ENCODE assay signal across 8 cellular contexts in the genomic region with DNA sequence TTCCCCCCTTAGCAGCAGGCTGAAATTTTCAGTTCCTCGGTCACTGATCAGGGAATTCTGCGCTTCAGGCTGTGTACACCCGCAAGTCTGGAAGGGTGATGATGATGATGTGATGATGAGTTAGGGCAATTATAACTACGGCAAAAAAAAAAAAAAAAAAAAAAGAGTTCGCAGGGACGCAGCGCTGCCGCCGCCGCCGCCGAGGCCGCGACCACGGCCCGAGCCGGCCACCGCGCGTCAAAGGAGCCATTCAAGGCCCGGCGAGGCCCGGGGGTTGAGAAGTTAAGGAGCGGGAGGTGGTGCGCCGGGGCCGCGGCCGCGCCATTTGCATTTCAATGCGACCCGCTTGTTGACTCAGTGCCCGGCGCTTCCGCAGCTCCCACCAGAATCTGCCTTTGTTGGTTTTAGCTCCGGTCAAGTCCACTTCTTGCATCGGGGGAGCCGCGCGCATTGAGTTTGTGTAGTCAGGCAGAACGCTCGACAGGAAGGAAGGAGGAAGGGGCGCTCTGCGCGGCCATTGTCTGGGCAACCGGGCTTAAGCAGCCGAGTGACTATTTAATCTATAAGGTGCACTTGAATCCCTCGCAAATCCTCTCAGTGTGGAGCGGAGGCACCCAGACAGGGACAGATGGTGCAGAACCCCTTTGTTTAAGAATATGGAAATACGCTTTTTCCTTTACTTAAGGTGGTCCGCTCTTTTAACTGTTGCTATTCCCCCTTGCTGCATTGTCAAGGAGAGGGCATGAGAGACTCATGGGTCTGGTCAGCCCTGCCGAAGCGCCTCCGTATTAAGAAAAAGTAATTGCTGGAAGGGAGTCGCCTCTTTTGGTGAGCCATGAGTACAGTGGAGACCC.
A peak's percentile ranks its signal among the peaks of the same experiment; 100 is the strongest.
DNase-seq lines count a peak whose midpoint lies in the region; ATAC-seq and TF ChIP-seq lines count a peak whose summit lies in the region.

No MANE protein-coding gene starts in this region.

- peaks cover 3% of the 10 kb centered on the region for H3K4me1 ChIP-seq in testis

- no peaks in the 10 kb centered on the region for H3K27me3 ChIP-seq in testis

- peak; percentile 69 for ATAC-seq in GM21381 (IDR thresholded peaks at IDR 0.05; ENCODE audit: unreplicated experiment)
- ATAC-seq in esophagus mucosa, result peak; percentile 18

- no peaks in the 10 kb centered on the region for H3K9me3 Mint-ChIP-seq in Calu3 (ENCODE audit: low read depth, unreplicated experiment)
- peaks cover 4% of the 10 kb centered on the region for H3K9me3 Mint-ChIP-seq in mesothelial cell of epicardium

- peak overlapping the region; percentile 68 to 69 for H3K27ac ChIP-seq in testis

- TF ChIP-seq CTCF in Calu3 (IDR thresholded peaks at IDR 0.05; ENCODE audit: unreplicated experiment) (no peak), mesothelial cell of epicardium (IDR thresholded peaks at IDR 0.05; ENCODE audit: unreplicated experiment) (no peak), testis (IDR thresholded peaks at IDR 0.05) (no peak)

- WGBS in testis, 2 donors, result 2 to 3% methylated on average over 35 to 55 of the region's 55 CpGs

- no peak for TF ChIP-seq POLR2A in testis (IDR thresholded peaks at IDR 0.05)

- H3K4me1 Mint-ChIP-seq in Calu3 (ENCODE audit: low read depth, unreplicated experiment), result peaks cover 12% of the 10 kb centered on the region
- peaks cover 26% of the 10 kb centered on the region for H3K4me1 Mint-ChIP-seq in mesothelial cell of epicardium

- no TSS peak for BruUV-seq in Calu3 (replicated peaks; lab: Mats Ljungman, UMichigan)

- CTCF ChIA-PET in Calu3 (lab: Charles Lee), result no interaction called here

- DNase-seq in Calu3 (peak; percentile 39), NCI-H128 (lab: John Stamatoyannopoulos, UW; ENCODE audit: unreplicated experiment) (peak; percentile 58), mesothelial cell of epicardium (ENCODE audit: low spot score in 2 of 2, unreplicated experiment in 2 of 2) (peak; percentile 32 to 67), testis (peak; percentile 79), KG1 (lab: John Stamatoyannopoulos, UW) (no peak)
- DNase-seq in activated CD4-positive, alpha-beta T cell treated with anti-CD3 and anti-CD28 coated beads, Interleukin-2, amount 50 U/mL, for 48 hours, result peak; percentile 11 to 14

- no peaks in the 10 kb centered on the region for H3K9me3 ChIP-seq in testis

- H3K27ac Mint-ChIP-seq in Calu3 (ENCODE audit: unreplicated experiment), result peak overlapping the region; percentile 58
- peak overlapping the region; percentile 95 for H3K27ac Mint-ChIP-seq in mesothelial cell of epicardium

- H3K4me3 ChIP-seq in testis, result peak overlapping the region; percentile 57 to 63

- intact Hi-C loops in Calu3 (cut with micrococcal nuclease; ENCODE audit: unreplicated experiment), result loop anchor here (5.0 kb wide), 1 partner anchor 42 kb away; no protein-coding TSS in a partner anchor
- intact Hi-C loops in testis (cut with DNase I; ENCODE audit: low total_unique reads), result no loop called here

- H3K36me3 Mint-ChIP-seq in Calu3 (ENCODE audit: insufficient read depth, unreplicated experiment) (peaks cover 12% of the 10 kb centered on the region), mesothelial cell of epicardium (no peaks in the 10 kb centered on the region)

- H3K36me3 ChIP-seq in testis (ENCODE audit: low read depth, missing control alignments), result no peaks in the 10 kb centered on the region

- H3K27me3 Mint-ChIP-seq in Calu3 (ENCODE audit: unreplicated experiment), result no peaks in the 10 kb centered on the region
- H3K27me3 Mint-ChIP-seq in mesothelial cell of epicardium (ENCODE audit: low read depth), result no peaks in the 10 kb centered on the region

- H3K4me3 Mint-ChIP-seq in Calu3 (ENCODE audit: low read depth, unreplicated experiment) (peak overlapping the region; percentile 93), mesothelial cell of epicardium (peak overlapping the region; percentile 80)
